ENCODE assay signal across 12 cellular contexts in the genomic region with DNA sequence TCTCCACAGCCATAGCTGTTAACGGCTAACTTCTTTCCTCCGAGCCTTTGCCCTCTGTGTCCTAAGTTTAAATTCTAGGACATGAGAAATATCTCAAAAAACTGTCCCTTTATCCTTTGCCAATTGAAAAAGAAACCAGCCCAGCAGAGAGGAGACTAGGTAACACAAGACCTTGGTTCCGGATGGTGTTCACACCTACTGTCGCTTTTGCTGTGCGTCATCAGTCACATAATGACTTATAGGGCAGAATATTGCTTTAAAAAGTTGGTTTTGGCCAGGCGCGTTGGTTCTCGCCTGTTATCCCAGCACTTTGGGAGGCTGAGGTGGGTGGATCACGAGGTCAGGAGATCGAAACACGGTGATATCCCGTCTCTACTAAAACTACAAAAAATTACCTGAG.
DNase-seq lines count a peak whose midpoint lies in the region; ATAC-seq, FAIRE-seq and TF ChIP-seq lines count a peak whose summit lies in the region.
"Had no signal": no experiment of that assay in that cellular context is flagged by ENCODE, and none has a peak within 500 bp of the region (broad histone marks: within the 10 kb centered on the region; RNA-seq: fewer than 3 reads in every experiment).

No MANE protein-coding gene starts in this region.

- H3K9me3 Mint-ChIP-seq in central memory CD8-positive, alpha-beta T cell, result no peaks in the 10 kb centered on the region

- H3K4me3 Mint-ChIP-seq in central memory CD8-positive, alpha-beta T cell, result peak overlapping the region; percentile 75

- TF ChIP-seq CTCF in GM12864 (IDR thresholded peaks at IDR 0.05; ENCODE audit: low read depth, low read length, missing control alignments), result no peak
- no peak for TF ChIP-seq CTCF in GM20000 (IDR thresholded peaks at IDR 0.05; ENCODE audit: extremely low read depth, missing control alignments)

- H3K4me1 Mint-ChIP-seq in central memory CD8-positive, alpha-beta T cell, result peaks cover 24% of the 10 kb centered on the region

- FAIRE-seq in GM19239 (lab: Jason Lieb, UNC), result no peak

- peaks cover 6% of the 10 kb centered on the region for H3K36me3 Mint-ChIP-seq in central memory CD8-positive, alpha-beta T cell (ENCODE audit: insufficient read depth)

- peak; percentile 41 for ATAC-seq in HG03280 (IDR thresholded peaks at IDR 0.05; ENCODE audit: unreplicated experiment)
- ATAC-seq in central memory CD8-positive, alpha-beta T cell (replicated peaks; ENCODE audit: extremely low read depth, poor library complexity, severe bottlenecking), result peak; percentile 84
- ATAC-seq: esophagus mucosa had no signal

- H3K4me3 ChIP-seq in GM12864 (ENCODE audit: low read depth, low read length), result peak overlapping the region; percentile 36

- no peaks in the 10 kb centered on the region for H3K27me3 Mint-ChIP-seq in central memory CD8-positive, alpha-beta T cell

- peak overlapping the region; percentile 84 for H3K27ac Mint-ChIP-seq in central memory CD8-positive, alpha-beta T cell (ENCODE audit: low read depth)

- DNase-seq in GM12864 (ENCODE audit: low read depth) (peak; percentile 54), GM19239 (ENCODE audit: insufficient read length, low spot score) (peak; percentile 19), GM20000 (ENCODE audit: low spot score) (no peak), HuH-7 (ENCODE audit: low spot score) (no peak), SW480 (ENCODE audit: low spot score) (no peak)
- DNase-seq in central memory CD8-positive, alpha-beta T cell (ENCODE audit: low spot score in 2 of 2), result no peak
- DNase-seq: activated CD4-positive, alpha-beta T cell treated with anti-CD3 and anti-CD28 coated beads for 4 hours; COR-L47; NCI-H2171; trophoblast cell had no signal

Comparison
In these comparisons a context has a peak if more than half of its experiments do, and no peak if none do; other contexts are left out.
1. DNase-seq: peak in GM12864 (single experiment) and GM19239 (single experiment); none in central memory CD8-positive, alpha-beta T cell (0 of 2), GM20000 (single experiment), HuH-7 (single experiment) and SW480 (single experiment).